Comparison of ENCODE assay signal across 1 cellular context in the genomic region with DNA sequence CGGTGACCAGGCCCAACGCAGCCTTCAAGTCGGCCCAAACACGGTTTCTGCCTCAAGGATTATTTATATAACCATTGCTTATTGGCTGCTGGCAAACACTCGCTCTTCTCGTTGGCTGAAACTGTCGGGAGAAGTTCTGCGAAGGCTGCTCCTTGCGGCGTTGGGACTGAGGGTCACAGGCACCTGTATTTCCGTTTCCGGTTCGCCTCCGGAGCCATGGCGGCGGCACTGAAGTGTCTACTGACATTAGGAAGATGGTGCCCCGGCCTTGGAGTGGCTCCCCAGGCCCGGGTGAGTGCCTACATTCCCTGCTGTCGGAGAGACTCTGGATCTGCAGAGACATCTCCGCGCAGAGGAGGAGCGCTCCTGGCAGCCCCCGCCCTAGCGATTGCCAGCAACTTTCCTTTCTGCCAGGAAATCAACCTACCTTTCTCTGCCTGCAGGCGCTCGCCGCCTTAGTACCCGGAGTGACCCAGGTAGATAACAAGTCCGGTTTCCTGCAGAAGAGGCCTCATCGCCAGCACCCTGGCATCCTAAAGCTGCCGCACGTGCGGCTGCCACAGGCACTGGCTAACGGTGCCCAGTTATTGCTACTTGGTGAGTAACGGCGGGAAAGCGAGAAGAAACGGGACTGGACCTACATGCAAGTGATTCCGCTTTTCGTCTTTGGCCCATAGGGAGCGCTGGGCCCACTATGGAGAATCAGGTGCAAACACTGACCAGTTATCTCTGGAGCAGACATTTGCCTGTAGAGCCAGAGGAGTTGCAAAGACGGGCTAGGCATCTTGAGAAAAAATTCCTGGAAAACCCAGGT.
TF ChIP-seq lines count a peak whose summit lies in the region.

A gene with protein sequence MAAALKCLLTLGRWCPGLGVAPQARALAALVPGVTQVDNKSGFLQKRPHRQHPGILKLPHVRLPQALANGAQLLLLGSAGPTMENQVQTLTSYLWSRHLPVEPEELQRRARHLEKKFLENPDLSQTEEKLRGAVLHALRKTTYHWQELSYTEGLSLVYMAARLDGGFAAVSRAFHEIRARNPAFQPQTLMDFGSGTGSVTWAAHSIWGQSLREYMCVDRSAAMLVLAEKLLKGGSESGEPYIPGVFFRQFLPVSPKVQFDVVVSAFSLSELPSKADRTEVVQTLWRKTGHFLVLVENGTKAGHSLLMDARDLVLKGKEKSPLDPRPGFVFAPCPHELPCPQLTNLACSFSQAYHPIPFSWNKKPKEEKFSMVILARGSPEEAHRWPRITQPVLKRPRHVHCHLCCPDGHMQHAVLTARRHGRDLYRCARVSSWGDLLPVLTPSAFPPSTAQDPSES (plus strand): TSS at position 194 of the 814 bp plus-strand sequence. CDS start 23 bp downstream, at position 217.

TF ChIP-seq in HepG2, 621 proteins besides CTCF, POLR2A, EP300 and RAD21 (continued from another document and continues in another):
- no peak for TF ChIP-seq ZBTB4 (CRISPR knock-in tag; IDR thresholded peaks at IDR 0.05; ENCODE audit: borderline replicate concordance)
- TF ChIP-seq GZF1 (CRISPR knock-in tag; IDR thresholded peaks at IDR 0.05), result peak; percentile 78
- TF ChIP-seq RFX1 (IDR thresholded peaks at IDR 0.05), result no peak
- TF ChIP-seq ZNF770 (CRISPR knock-in tag; IDR thresholded peaks at IDR 0.05), result peak; percentile 44; the same call in 1 of the 2 replicates
- no peak for TF ChIP-seq GLMP (CRISPR knock-in tag; IDR thresholded peaks at IDR 0.05; ENCODE audit: borderline replicate concordance)
- TF ChIP-seq ZFP90 (CRISPR knock-in tag; IDR thresholded peaks at IDR 0.05; ENCODE audit: borderline replicate concordance), result peak; percentile 57; the same call in 1 of the 2 replicates
- TF ChIP-seq XBP1 (CRISPR knock-in tag; IDR thresholded peaks at IDR 0.05), result no peak
- no peak for TF ChIP-seq ATM (IDR thresholded peaks at IDR 0.05; ENCODE audit: borderline replicate concordance)
- no peak for TF ChIP-seq NR0B2 (CRISPR knock-in tag; IDR thresholded peaks at IDR 0.05)
- TF ChIP-seq REXO4 (CRISPR knock-in tag; IDR thresholded peaks at IDR 0.05; ENCODE audit: borderline replicate concordance), result no peak
- TF ChIP-seq ETV6 (CRISPR knock-in tag; conservative IDR thresholded peaks at IDR 0.05), result no peak
- peak; percentile 80; the same call in 1 of the 2 replicates for TF ChIP-seq WIZ (CRISPR knock-in tag; IDR thresholded peaks at IDR 0.05)
- TF ChIP-seq ZNF550 (CRISPR knock-in tag; IDR thresholded peaks at IDR 0.05; ENCODE audit: borderline replicate concordance), result no peak
- TF ChIP-seq ZNF276 (CRISPR knock-in tag; IDR thresholded peaks at IDR 0.05; ENCODE audit: low read depth), result peak; percentile 56; the same call in 1 of the 2 replicates
- no peak; the same call in 1 of the 2 replicates for TF ChIP-seq ZNF710 (CRISPR knock-in tag; IDR thresholded peaks at IDR 0.05; ENCODE audit: borderline replicate concordance)
- TF ChIP-seq, protein P1, sequence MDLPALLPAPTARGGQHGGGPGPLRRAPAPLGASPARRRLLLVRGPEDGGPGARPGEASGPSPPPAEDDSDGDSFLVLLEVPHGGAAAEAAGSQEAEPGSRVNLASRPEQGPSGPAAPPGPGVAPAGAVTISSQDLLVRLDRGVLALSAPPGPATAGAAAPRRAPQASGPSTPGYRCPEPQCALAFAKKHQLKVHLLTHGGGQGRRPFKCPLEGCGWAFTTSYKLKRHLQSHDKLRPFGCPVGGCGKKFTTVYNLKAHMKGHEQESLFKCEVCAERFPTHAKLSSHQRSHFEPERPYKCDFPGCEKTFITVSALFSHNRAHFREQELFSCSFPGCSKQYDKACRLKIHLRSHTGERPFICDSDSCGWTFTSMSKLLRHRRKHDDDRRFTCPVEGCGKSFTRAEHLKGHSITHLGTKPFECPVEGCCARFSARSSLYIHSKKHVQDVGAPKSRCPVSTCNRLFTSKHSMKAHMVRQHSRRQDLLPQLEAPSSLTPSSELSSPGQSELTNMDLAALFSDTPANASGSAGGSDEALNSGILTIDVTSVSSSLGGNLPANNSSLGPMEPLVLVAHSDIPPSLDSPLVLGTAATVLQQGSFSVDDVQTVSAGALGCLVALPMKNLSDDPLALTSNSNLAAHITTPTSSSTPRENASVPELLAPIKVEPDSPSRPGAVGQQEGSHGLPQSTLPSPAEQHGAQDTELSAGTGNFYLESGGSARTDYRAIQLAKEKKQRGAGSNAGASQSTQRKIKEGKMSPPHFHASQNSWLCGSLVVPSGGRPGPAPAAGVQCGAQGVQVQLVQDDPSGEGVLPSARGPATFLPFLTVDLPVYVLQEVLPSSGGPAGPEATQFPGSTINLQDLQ (CRISPR knock-in tag; IDR thresholded peaks at IDR 0.05), result no peak; the same call in 1 of the 2 replicates
- 0 out of 2 replicates have a peak, but pooled peaks have one; percentile 47 for TF ChIP-seq HIVEP1 (CRISPR knock-in tag; IDR thresholded peaks at IDR 0.05)
- peak; percentile 12; the same call in 1 of the 2 replicates for TF ChIP-seq ZFYVE20 (CRISPR knock-in tag; IDR thresholded peaks at IDR 0.05; ENCODE audit: borderline replicate concordance, low read depth)
- TF ChIP-seq ZMYM4 (CRISPR knock-in tag; IDR thresholded peaks at IDR 0.05), result peak; percentile 62; the same call in 1 of the 2 replicates
- no peak for TF ChIP-seq DPF2 (CRISPR knock-in tag; IDR thresholded peaks at IDR 0.05; ENCODE audit: borderline replicate concordance, low read depth)
- TF ChIP-seq MAF1 (CRISPR knock-in tag; IDR thresholded peaks at IDR 0.05; ENCODE audit: borderline replicate concordance), result peak; percentile 70; the same call in 1 of the 2 replicates
- no peak for TF ChIP-seq CENPX (CRISPR knock-in tag; IDR thresholded peaks at IDR 0.05)
- no peak for TF ChIP-seq CERS6 (CRISPR knock-in tag; IDR thresholded peaks at IDR 0.05)
- peak; percentile 84 for TF ChIP-seq ETV5 (CRISPR knock-in tag; IDR thresholded peaks at IDR 0.05; ENCODE audit: borderline replicate concordance)
- TF ChIP-seq MXD4 (CRISPR knock-in tag; IDR thresholded peaks at IDR 0.05), result no peak
- TF ChIP-seq, protein P2, sequence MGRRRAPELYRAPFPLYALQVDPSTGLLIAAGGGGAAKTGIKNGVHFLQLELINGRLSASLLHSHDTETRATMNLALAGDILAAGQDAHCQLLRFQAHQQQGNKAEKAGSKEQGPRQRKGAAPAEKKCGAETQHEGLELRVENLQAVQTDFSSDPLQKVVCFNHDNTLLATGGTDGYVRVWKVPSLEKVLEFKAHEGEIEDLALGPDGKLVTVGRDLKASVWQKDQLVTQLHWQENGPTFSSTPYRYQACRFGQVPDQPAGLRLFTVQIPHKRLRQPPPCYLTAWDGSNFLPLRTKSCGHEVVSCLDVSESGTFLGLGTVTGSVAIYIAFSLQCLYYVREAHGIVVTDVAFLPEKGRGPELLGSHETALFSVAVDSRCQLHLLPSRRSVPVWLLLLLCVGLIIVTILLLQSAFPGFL (CRISPR knock-in tag; IDR thresholded peaks at IDR 0.05), result no peak
- TF ChIP-seq ZNF839 (CRISPR knock-in tag; IDR thresholded peaks at IDR 0.05; ENCODE audit: borderline replicate concordance), result no peak
- TF ChIP-seq IKZF1 (IDR thresholded peaks at IDR 0.05), result no peak
- peak; percentile 43; the same call in 1 of the 2 replicates for TF ChIP-seq ZNF790 (CRISPR knock-in tag; IDR thresholded peaks at IDR 0.05; ENCODE audit: borderline replicate concordance)
- peak; percentile 70 for TF ChIP-seq PATZ1 (CRISPR knock-in tag; IDR thresholded peaks at IDR 0.05)
- TF ChIP-seq ZNF225 (CRISPR knock-in tag; IDR thresholded peaks at IDR 0.05), result no peak; the same call in none of the 2 replicates
